Comparison of ENCODE assay signal across 15 cellular contexts in the genomic region with DNA sequence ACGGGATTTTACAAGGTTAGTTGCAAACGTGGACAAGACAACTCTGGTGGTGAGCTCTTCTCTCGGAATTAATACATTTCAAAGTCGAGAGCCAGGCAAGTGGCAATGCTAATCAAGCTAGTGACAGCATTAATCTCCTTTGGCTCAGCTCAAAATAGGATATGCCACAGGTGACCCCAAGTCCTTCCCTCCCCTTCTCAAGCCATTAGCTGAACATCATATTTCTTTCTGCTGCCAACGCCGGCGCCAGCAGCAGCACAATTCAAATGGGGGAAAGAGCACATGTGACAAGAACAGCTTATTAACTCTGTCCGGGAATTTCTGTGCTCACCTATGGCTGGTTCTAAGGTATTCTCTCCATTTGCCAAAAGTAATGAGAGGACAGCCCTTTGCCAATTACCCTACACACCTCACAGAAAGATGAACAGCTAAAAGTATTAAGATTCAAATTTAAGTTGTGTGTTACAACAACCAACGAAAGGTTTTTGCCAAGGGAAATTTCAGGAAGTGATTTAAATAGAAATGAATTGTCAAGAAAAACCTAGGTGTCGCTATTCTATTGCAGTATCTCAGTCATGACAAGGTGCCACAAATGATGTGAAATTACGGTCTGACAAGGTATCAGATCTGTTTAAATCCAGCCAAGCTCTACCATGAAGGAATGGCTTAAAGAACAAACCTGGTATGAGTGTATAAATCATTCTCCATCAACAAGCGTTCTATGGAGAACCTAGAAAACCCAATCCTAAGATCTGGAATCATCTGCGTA.
DNase-seq lines count a peak whose midpoint lies in the region; TF ChIP-seq lines count a peak whose summit lies in the region.
"Had no signal": no experiment of that assay in that cellular context is flagged by ENCODE, and none has a peak within 500 bp of the region (broad histone marks: within the 10 kb centered on the region; RNA-seq: fewer than 3 reads in every experiment).

No MANE protein-coding gene starts in this region.

- H3K9me3 ChIP-seq in neural progenitor cell (ENCODE audit: low read depth), result no peaks in the 10 kb centered on the region
- H3K9me3 ChIP-seq: HAP-1 had no signal

- TF ChIP-seq CTCF in progenitor cell of endocrine pancreas (IDR thresholded peaks at IDR 0.05; ENCODE audit: unreplicated experiment) (no peak), neural progenitor cell (IDR thresholded peaks at IDR 0.05) (no peak)

- no peak overlapping the region for H3K27ac ChIP-seq in neural progenitor cell
- H3K27ac ChIP-seq: BLaER1 treated with 17β-estradiol and CSF1 and Interleukin-3, amounts not matched to agents 10 nM and 100 nM had no signal

- no peaks in the 10 kb centered on the region for H4K20me1 ChIP-seq in neural progenitor cell (ENCODE audit: low read depth)
- H4K20me1 ChIP-seq: BLaER1 treated with 17β-estradiol and CSF1 and Interleukin-3, amounts not matched to agents 10 nM and 100 nM had no signal

- no peak overlapping the region for H3K4me3 ChIP-seq in neural progenitor cell
- H3K4me3 ChIP-seq: BLaER1 treated with 17β-estradiol and CSF1 and Interleukin-3, amounts not matched to agents 10 nM and 100 nM; HAP-1 had no signal

- no peak overlapping the region for H3K27ac Mint-ChIP-seq in progenitor cell of endocrine pancreas
- H3K27ac Mint-ChIP-seq in neural progenitor cell, result no peak overlapping the region
- H3K27ac Mint-ChIP-seq: T-cell had no signal

- H3F3A ChIP-seq in neural progenitor cell (ENCODE audit: low read depth), result no peaks in the 10 kb centered on the region

- no peak overlapping the region for H2AFZ ChIP-seq in neural progenitor cell (replicated peaks)

- H3K36me3 ChIP-seq in neural progenitor cell, result no peaks in the 10 kb centered on the region
- H3K36me3 ChIP-seq: BLaER1 treated with 17β-estradiol and CSF1 and Interleukin-3, amounts not matched to agents 10 nM and 100 nM; HAP-1 had no signal

- no peaks in the 10 kb centered on the region for H3K79me2 ChIP-seq in neural progenitor cell (ENCODE audit: low read depth)

- H3K9me3 Mint-ChIP-seq in progenitor cell of endocrine pancreas (ENCODE audit: low read depth) (no peaks in the 10 kb centered on the region), neural progenitor cell (peaks cover 5% of the 10 kb centered on the region)

- H3K4me3 Mint-ChIP-seq in progenitor cell of endocrine pancreas (ENCODE audit: low read depth), result no peak overlapping the region
- H3K4me3 Mint-ChIP-seq in neural progenitor cell, result no peak overlapping the region
- H3K4me3 Mint-ChIP-seq: T-cell had no signal

- peak; percentile 5 for DNase-seq in SIG-M5 treated with dmso at 0.1 percent for 504 hours (lab: John Stamatoyannopoulos, UW; ENCODE audit: unreplicated experiment)
- no peak for DNase-seq in SIG-M5 (lab: John Stamatoyannopoulos, UW)
- DNase-seq in NCI-H82 (lab: John Stamatoyannopoulos, UW), result peak; percentile 91
- DNase-seq in cerebellum (ENCODE audit: low spot score), result peak; percentile 4
- DNase-seq in progenitor cell of endocrine pancreas (ENCODE audit: low spot score, unreplicated experiment), result no peak
- no peak for DNase-seq in neural progenitor cell (ENCODE audit: low spot score)
- DNase-seq in NCI-H1417 (lab: John Stamatoyannopoulos, UW), result no peak
- no peak for DNase-seq in RKO (ENCODE audit: low spot score)
- DNase-seq: EL, NCI-H146, NCI-H748 treated with DMSO at 0.1 percent for 48 hours, RPMI8226, T-cell had no signal

- H3K4me1 Mint-ChIP-seq in progenitor cell of endocrine pancreas (ENCODE audit: low read depth) (peaks cover 14% of the 10 kb centered on the region), neural progenitor cell (no peaks in the 10 kb centered on the region)
- H3K4me1 Mint-ChIP-seq: T-cell had no signal

- peaks cover 72% of the 10 kb centered on the region for H3K27me3 Mint-ChIP-seq in progenitor cell of endocrine pancreas
- peaks cover 3% of the 10 kb centered on the region for H3K27me3 Mint-ChIP-seq in neural progenitor cell (ENCODE audit: insufficient read depth, low read depth)

- H3K9ac ChIP-seq in neural progenitor cell, result no peak overlapping the region
- H3K9ac ChIP-seq: BLaER1 treated with 17β-estradiol and CSF1 and Interleukin-3, amounts not matched to agents 10 nM and 100 nM had no signal

- no peaks in the 10 kb centered on the region for H3K36me3 Mint-ChIP-seq in progenitor cell of endocrine pancreas (ENCODE audit: insufficient read depth)
- H3K36me3 Mint-ChIP-seq in neural progenitor cell, result no peaks in the 10 kb centered on the region
- H3K36me3 Mint-ChIP-seq: T-cell had no signal

- no peak overlapping the region for H3K4me2 ChIP-seq in neural progenitor cell
- H3K4me2 ChIP-seq: BLaER1 treated with 17β-estradiol and CSF1 and Interleukin-3, amounts not matched to agents 10 nM and 100 nM had no signal

- no peaks in the 10 kb centered on the region for H3K27me3 ChIP-seq in neural progenitor cell
- H3K27me3 ChIP-seq: BLaER1 treated with 17β-estradiol and CSF1 and Interleukin-3, amounts not matched to agents 10 nM and 100 nM had no signal

- no peaks in the 10 kb centered on the region for H3K4me1 ChIP-seq in neural progenitor cell
- H3K4me1 ChIP-seq: HAP-1 had no signal

Comparison
In these comparisons a context has a peak if more than half of its experiments do, and no peak if none do; other contexts are left out.
1. DNase-seq: peak in SIG-M5 treated with dmso at 0.1 percent for 504 hours (single experiment), NCI-H82 (single experiment) and cerebellum (single experiment); none in SIG-M5 (single experiment), progenitor cell of endocrine pancreas (single experiment), neural progenitor cell (single experiment), NCI-H1417 (0 of 3) and RKO (single experiment).